20 cellular contexts compared by ENCODE assay signal in genomic region chr3:3476669-3477068, GRCh38.
DNase-seq lines count a peak whose midpoint lies in the region; ATAC-seq, FAIRE-seq and TF ChIP-seq lines count a peak whose summit lies in the region.
"Had no signal": no experiment of that assay in that cellular context is flagged by ENCODE, and none has a peak within 500 bp of the region (broad histone marks: within the 10 kb centered on the region; RNA-seq: fewer than 3 reads in every experiment).

No MANE protein-coding gene starts in this region.

- TF ChIP-seq POLR2A in A549 (IDR thresholded peaks at IDR 0.05; ENCODE audit: low read length) (no peak), IMR-90 (IDR thresholded peaks at IDR 0.05; ENCODE audit: low read depth, low read length) (no peak), H1 (IDR thresholded peaks at IDR 0.05; ENCODE audit: control extremely low read depth in 1 of 2, low read depth in 2 of 2, low read length in 2 of 2) (no peak)

- H3K36me3 ChIP-seq in IMR-90 (ENCODE audit: control insufficient read depth, insufficient read depth, low read length) (no peaks in the 10 kb centered on the region), H1 (ENCODE audit: control insufficient read depth in 2 of 4, insufficient read depth in 4 of 4, low read length in 3 of 4) (no peaks in the 10 kb centered on the region)
- H3K36me3 ChIP-seq: BLaER1 treated with 17β-estradiol and CSF1 and Interleukin-3, amounts not matched to agents 10 nM and 100 nM had no signal

- in situ Hi-C loops in IMR-90 (cut with MboI; ENCODE audit: low sequenced_read_pairs), result no loop called here

- H2BK12ac ChIP-seq in H1 (ENCODE audit: low read depth, low read length), result no peak overlapping the region

- H4K8ac ChIP-seq in IMR-90 (ENCODE audit: low read depth in 2 of 2, low read length in 2 of 2) (no peak overlapping the region), H1 (ENCODE audit: extremely low read depth, insufficient read depth, low read length) (no peak overlapping the region)

- 1% methylated on average over 2 of the region's 2 CpGs for WGBS in A549 (ENCODE audit: missing lambda C conversion rate)
- WGBS in IMR-90 (ENCODE audit: extremely low coverage in 2 of 2, insufficient read length in 1 of 2), 2 experiments, result no CpG with 5 or more reads among the region's 2 CpGs
- 85% methylated on average over 2 of the region's 2 CpGs; no CpG with 5 or more reads in 1 of the 2 experiments for WGBS in H1 (ENCODE audit: extremely low coverage in 1 of 2, insufficient coverage in 1 of 2, insufficient read length in 1 of 2, insufficient replicate concordance in 2 of 2, low coverage in 1 of 2, low lambda C conversion rate in 2 of 2, missing lambda C conversion rate in 1 of 2), 2 experiments

- no peak overlapping the region for H2AK5ac ChIP-seq in IMR-90 (ENCODE audit: low read depth, low read length)
- no peak overlapping the region for H2AK5ac ChIP-seq in H1 (ENCODE audit: low read depth, low read length)

- no peak overlapping the region for H2BK120ac ChIP-seq in IMR-90 (ENCODE audit: low read depth, low read length)
- H2BK120ac ChIP-seq in H1 (replicated peaks; ENCODE audit: low read depth, low read length), result no peak overlapping the region

- H3K27me3 ChIP-seq in IMR-90 (ENCODE audit: control insufficient read depth, insufficient read depth, low read length), result no peaks in the 10 kb centered on the region
- no peaks in the 10 kb centered on the region for H3K27me3 ChIP-seq in H1 (replicated peaks in 1 of 4; ENCODE audit: control insufficient read depth in 3 of 4, extremely low read depth in 1 of 4, insufficient read depth in 3 of 4, low read length in 3 of 4)
- H3K27me3 ChIP-seq: BLaER1 treated with 17β-estradiol and CSF1 and Interleukin-3, amounts not matched to agents 10 nM and 100 nM had no signal

- H4K5ac ChIP-seq in IMR-90 (ENCODE audit: low read depth, low read length) (no peak overlapping the region), H1 (ENCODE audit: insufficient read length, low read depth, low read length) (no peak overlapping the region)

- no peaks in the 10 kb centered on the region for H3K9me1 ChIP-seq in IMR-90 (ENCODE audit: insufficient read depth, low read length)

- DNase-seq in A549 (ENCODE audit: low read depth in 1 of 2, low spot score in 1 of 2) (no peak), IMR-90 (no peak), H1 (ENCODE audit: low read depth in 1 of 2, low spot score in 2 of 2) (no peak), HuH-7.5 (ENCODE audit: low spot score) (no peak)
- DNase-seq: 8988T; AML-193; Caco-2; Calu3; CD4-positive, alpha-beta T cell; CD8-positive, alpha-beta T cell; DMS79 treated with DMSO at 0.1 percent for 48 hours; GF-D8 had no signal

- H3K9me3 ChIP-seq in A549 (no peaks in the 10 kb centered on the region), IMR-90 (ENCODE audit: control insufficient read depth, insufficient read depth, low read length) (peaks cover 2% of the 10 kb centered on the region; the same call in 1 of the 2 replicates), H1 (ENCODE audit: insufficient read depth in 2 of 2, low read depth in 1 of 2, low read length in 1 of 2) (no peaks in the 10 kb centered on the region)
- H3K9me3 ChIP-seq: BLaER1 treated with 17β-estradiol and CSF1 and Interleukin-3, amounts not matched to agents 10 nM and 100 nM; Caco-2 had no signal

- no peaks in the 10 kb centered on the region for H4K20me1 ChIP-seq in IMR-90 (ENCODE audit: insufficient read depth, low read length)
- no peaks in the 10 kb centered on the region for H4K20me1 ChIP-seq in H1 (replicated peaks in 1 of 2; ENCODE audit: control insufficient read depth in 1 of 2, insufficient read depth in 2 of 2, low read length in 2 of 2)
- H4K20me1 ChIP-seq: BLaER1 treated with 17β-estradiol and CSF1 and Interleukin-3, amounts not matched to agents 10 nM and 100 nM had no signal

- H3K79me1 ChIP-seq in IMR-90 (ENCODE audit: low read depth in 1 of 2, low read length in 2 of 2) (no peaks in the 10 kb centered on the region), H1 (ENCODE audit: low read depth, low read length) (no peaks in the 10 kb centered on the region)

- intact Hi-C loops in IMR-90 (cut with micrococcal nuclease), result no loop called here

- TF ChIP-seq CTCF in A549 (IDR thresholded peaks at IDR 0.05), result no peak
- no peak for TF ChIP-seq CTCF in IMR-90 (conservative IDR thresholded peaks at IDR 0.05; ENCODE audit: low read depth, low read length)
- TF ChIP-seq CTCF in H1 (IDR thresholded peaks at IDR 0.05; ENCODE audit: control extremely low read depth in 1 of 3, insufficient read depth in 1 of 3, low read depth in 1 of 3, low read length in 3 of 3), result no peak

- no peak for TF ChIP-seq RAD21 in A549 (conservative IDR thresholded peaks at IDR 0.05 in 1 of 2, IDR thresholded peaks at IDR 0.05 in 1 of 2)
- TF ChIP-seq RAD21 in IMR-90 (IDR thresholded peaks at IDR 0.05; ENCODE audit: low read length), result no peak
- no peak for TF ChIP-seq RAD21 in H1 (IDR thresholded peaks at IDR 0.05 in 1 of 2, conservative IDR thresholded peaks at IDR 0.05 in 1 of 2; ENCODE audit: low read depth in 2 of 2, low read length in 2 of 2)

- no peak overlapping the region for H3K23ac ChIP-seq in IMR-90 (ENCODE audit: low read depth, low read length)
- no peak overlapping the region for H3K23ac ChIP-seq in H1 (ENCODE audit: insufficient read length)

- H3K4me3 ChIP-seq in A549 (no peak overlapping the region), IMR-90 (ENCODE audit: insufficient read depth, low read depth, low read length) (no peak overlapping the region), H1 (ENCODE audit: extremely low read depth in 1 of 4, insufficient read depth in 2 of 4, low read depth in 3 of 4, low read length in 4 of 4) (no peak overlapping the region)
- H3K4me3 ChIP-seq: BLaER1 treated with 17β-estradiol and CSF1 and Interleukin-3, amounts not matched to agents 10 nM and 100 nM had no signal

- H3K18ac ChIP-seq in IMR-90 (ENCODE audit: low read depth, low read length), result no peak overlapping the region
- H3K18ac ChIP-seq in H1 (ENCODE audit: extremely low read depth, low read length), result no peak overlapping the region

- BruUV-seq in IMR-90 (replicated peaks; lab: Mats Ljungman, UMichigan), result no TSS peak

- H3K4me2 ChIP-seq in A549, result no peak overlapping the region
- H3K4me2 ChIP-seq in IMR-90 (ENCODE audit: low read depth, low read length), result no peak overlapping the region
- no peak overlapping the region for H3K4me2 ChIP-seq in H1 (ENCODE audit: insufficient read depth in 1 of 2, low read depth in 2 of 2, low read length in 2 of 2)
- H3K4me2 ChIP-seq: BLaER1 treated with 17β-estradiol and CSF1 and Interleukin-3, amounts not matched to agents 10 nM and 100 nM had no signal

- H2BK5ac ChIP-seq in IMR-90 (ENCODE audit: low read depth, low read length, poor library complexity, severe bottlenecking) (no peak overlapping the region), H1 (ENCODE audit: low read depth, low read length) (no peak overlapping the region)

- dilution Hi-C loops in IMR-90 (cut with HindIII; ENCODE audit: low sequenced_read_pairs, unreplicated experiment), result no loop called here

- FAIRE-seq in A549 (lab: Jason Lieb, UNC) (no peak), H1 (lab: Jason Lieb, UNC) (no peak)
- FAIRE-seq: A204.1, D721Med, G401.6, GM12891, GM19239 had no signal

- H2AK9ac ChIP-seq in IMR-90 (replicated peaks; ENCODE audit: low read depth, low read length, poor library complexity), result no peak overlapping the region

- H3K14ac ChIP-seq in IMR-90 (replicated peaks; ENCODE audit: low read depth, low read length) (no peak overlapping the region), H1 (ENCODE audit: insufficient read length) (no peak overlapping the region)

- H3K4ac ChIP-seq in IMR-90 (ENCODE audit: low read depth, low read length) (no peak overlapping the region), H1 (replicated peaks; ENCODE audit: insufficient read length, low read depth, low read length) (no peak overlapping the region)

- no peaks in the 10 kb centered on the region for H3K79me2 ChIP-seq in H1 (ENCODE audit: control insufficient read depth in 1 of 2, insufficient read depth in 2 of 2, low read length in 2 of 2)

- POLR2A ChIA-PET in A549 (lab: Yijun Ruan, JAX), result no interaction called here
- POLR2A ChIA-PET in IMR-90 (lab: Charles Lee; ENCODE audit: unreplicated experiment), result no interaction called here
- POLR2A ChIA-PET in H1 (lab: Charles Lee; ENCODE audit: partially characterized antibody), result no interaction called here

- H2BK15ac ChIP-seq in IMR-90 (ENCODE audit: low read depth, low read length), result no peak overlapping the region
- no peak overlapping the region for H2BK15ac ChIP-seq in H1 (ENCODE audit: low read length)

- CTCF ChIA-PET in A549 (lab: Yijun Ruan, JAX), result no interaction called here
- CTCF ChIA-PET in IMR-90 (lab: Yijun Ruan, JAX), result no interaction called here
- CTCF ChIA-PET in H1 (lab: Charles Lee; ENCODE audit: partially characterized antibody), result no interaction called here

- TF ChIP-seq EP300 in A549 (IDR thresholded peaks at IDR 0.05) (no peak), H1 (IDR thresholded peaks at IDR 0.05; ENCODE audit: borderline replicate concordance in 1 of 2, low read depth in 2 of 2, low read length in 2 of 2) (no peak)

- H2AFZ ChIP-seq in IMR-90 (replicated peaks; ENCODE audit: low read length, poor library complexity) (no peak overlapping the region), H1 (ENCODE audit: low read length) (no peak overlapping the region)

- H3K27ac ChIP-seq in A549 (no peak overlapping the region), IMR-90 (ENCODE audit: insufficient read depth, low read length) (no peak overlapping the region), H1 (ENCODE audit: low read depth, low read length) (no peak overlapping the region)
- H3K27ac ChIP-seq: BLaER1 treated with 17β-estradiol and CSF1 and Interleukin-3, amounts not matched to agents 10 nM and 100 nM; C4-2B had no signal

- no peak overlapping the region for H3K56ac ChIP-seq in IMR-90 (ENCODE audit: extremely low read depth, insufficient read depth, low read length)
- no peak overlapping the region for H3K56ac ChIP-seq in H1 (replicated peaks; ENCODE audit: insufficient read length, low read depth, low read length)

- no peak for ATAC-seq in A549
- ATAC-seq in IMR-90 (ENCODE audit: low read depth), result no peak
- no peak for ATAC-seq in HG03460 (IDR thresholded peaks at IDR 0.05; ENCODE audit: unreplicated experiment)
- ATAC-seq: CD8-positive, alpha-beta T cell had no signal

- no peaks in the 10 kb centered on the region for H3K23me2 ChIP-seq in H1 (ENCODE audit: low read depth, low read length)

- H3K4me1 ChIP-seq in A549, result no peaks in the 10 kb centered on the region
- H3K4me1 ChIP-seq in IMR-90 (ENCODE audit: control insufficient read depth, insufficient read depth, low read length), result no peaks in the 10 kb centered on the region
- no peaks in the 10 kb centered on the region for H3K4me1 ChIP-seq in H1 (replicated peaks in 1 of 4; ENCODE audit: control insufficient read depth in 3 of 4, insufficient read depth in 4 of 4, low read length in 3 of 4)
- H3K4me1 ChIP-seq: BLaER1 treated with 17β-estradiol and CSF1 and Interleukin-3, amounts not matched to agents 10 nM and 100 nM; Caco-2 had no signal

- H4K91ac ChIP-seq in IMR-90 (ENCODE audit: insufficient read depth, low read depth, low read length) (no peak overlapping the region), H1 (replicated peaks; ENCODE audit: insufficient read length, low read length) (no peak overlapping the region)

- H2BK20ac ChIP-seq in IMR-90 (ENCODE audit: low read depth, low read length) (no peak overlapping the region), H1 (ENCODE audit: low read length) (no peak overlapping the region)

- no peak overlapping the region for H3K9ac ChIP-seq in IMR-90 (ENCODE audit: low read depth, low read length)
- H3K9ac ChIP-seq in H1 (replicated peaks in 1 of 4; ENCODE audit: extremely low read depth in 1 of 4, low read depth in 3 of 4, low read length in 3 of 4), result no peak overlapping the region
- H3K9ac ChIP-seq: BLaER1 treated with 17β-estradiol and CSF1 and Interleukin-3, amounts not matched to agents 10 nM and 100 nM had no signal

Comparison
In these comparisons a context has a peak if more than half of its experiments do, and no peak if none do; other contexts are left out.
1. Of the 18 proteins assayed by ChIP-seq in both H1 and A549: peak only in H1: none; only in A549: none; in both: MAFK; in neither: 17.